ENCODE assay signal across 9 cellular contexts in the genomic region with DNA sequence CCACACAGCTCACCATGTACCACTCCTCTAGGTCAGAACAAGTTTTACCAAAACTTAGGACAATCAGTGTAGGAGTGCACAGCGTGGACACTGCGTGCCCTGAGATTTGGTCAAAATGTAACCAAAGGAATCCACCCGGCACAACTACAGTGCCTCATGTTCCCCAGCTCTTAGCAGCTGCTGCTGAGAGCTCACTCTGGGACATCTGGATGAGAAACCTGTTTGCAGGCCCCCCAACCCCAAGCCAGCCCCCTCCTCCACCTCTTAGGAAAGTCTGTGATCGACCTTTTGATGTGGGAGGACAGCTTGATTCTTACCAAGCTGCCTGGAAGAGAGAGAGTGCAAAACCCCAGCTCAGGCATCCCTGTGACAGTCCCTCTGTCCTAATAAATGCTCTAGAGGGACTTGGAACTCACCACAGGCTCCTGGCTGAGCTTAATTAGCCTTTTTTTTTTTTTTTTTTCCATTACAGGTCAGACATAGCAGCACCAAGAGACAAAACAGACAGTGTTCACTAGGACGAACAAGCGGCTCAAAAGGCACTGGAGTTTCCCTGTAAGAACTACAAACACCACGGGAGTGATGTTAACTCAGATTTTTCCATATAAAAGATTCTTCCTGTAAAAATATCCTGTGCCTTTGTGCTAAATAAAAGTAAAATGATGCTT.
DNase-seq lines count a peak whose midpoint lies in the region; TF ChIP-seq lines count a peak whose summit lies in the region.
"Had no signal": no experiment of that assay in that cellular context is flagged by ENCODE, and none has a peak within 500 bp of the region (broad histone marks: within the 10 kb centered on the region; RNA-seq: fewer than 3 reads in every experiment).

No MANE protein-coding gene starts in this region.

- peak overlapping the region; percentile 81 for H3K9ac ChIP-seq in GM23248

- H3F3A ChIP-seq in GM23248 (ENCODE audit: insufficient read depth), result peaks cover 53% of the 10 kb centered on the region

- no peak for TF ChIP-seq CTCF in adrenal gland (IDR thresholded peaks at IDR 0.05)
- TF ChIP-seq CTCF in right atrium auricular region (IDR thresholded peaks at IDR 0.05), result no peak
- TF ChIP-seq CTCF in GM10266 (IDR thresholded peaks at IDR 0.05; ENCODE audit: control insufficient read depth, insufficient read depth, low read depth, missing control alignments), result no peak

- H3K4me1 ChIP-seq in GM23248 (ENCODE audit: insufficient read depth) (peaks cover 65% of the 10 kb centered on the region), adrenal gland (replicated peaks in 1 of 2) (peaks cover 68 to 80% of the 10 kb centered on the region in 2 donors), right atrium auricular region (peaks cover 0 to 75% of the 10 kb centered on the region in 2 donors)

- peaks cover 48% of the 10 kb centered on the region for H3K79me2 ChIP-seq in GM23248 (ENCODE audit: insufficient read depth)

- peak overlapping the region; percentile 72 for H3K4me3 ChIP-seq in GM23248
- H3K4me3 ChIP-seq in adrenal gland, result peak overlapping the region in 3 of 4 donors; percentile 52 to 66 (median 58)
- H3K4me3 ChIP-seq in right atrium auricular region, result peak overlapping the region; percentile 57 to 69

- H3K9me3 ChIP-seq in GM23248 (ENCODE audit: low read depth), result no peaks in the 10 kb centered on the region
- no peaks in the 10 kb centered on the region for H3K9me3 ChIP-seq in adrenal gland (replicated peaks in 1 of 3)
- H3K9me3 ChIP-seq in right atrium auricular region, result no peaks in the 10 kb centered on the region

- peak overlapping the region; percentile 72 for H2AFZ ChIP-seq in GM23248

- 8% methylated on average over 7 of the region's 7 CpGs for WGBS in GM23248 (ENCODE audit: low coverage in 1 of 2, low lambda C conversion rate in 2 of 2, missing lambda C conversion rate in 2 of 2), 2 experiments
- WGBS in adrenal gland, 4 donors, result 27 to 34% (median 28%) methylated on average over 7 of the region's 7 CpGs

- TF ChIP-seq POLR2A in adrenal gland (IDR thresholded peaks at IDR 0.05), result no peak

- no peaks in the 10 kb centered on the region for H3K9me2 ChIP-seq in GM23248 (ENCODE audit: insufficient read depth)

- H3K27me3 ChIP-seq in GM23248 (replicated peaks; ENCODE audit: insufficient read depth) (no peaks in the 10 kb centered on the region), adrenal gland (no peaks in the 10 kb centered on the region), right atrium auricular region (no peaks in the 10 kb centered on the region)

- peak overlapping the region; percentile 96 for H3K4me2 ChIP-seq in GM23248 (ENCODE audit: unreplicated experiment)

- DNase-seq in GM23248 (peak; percentile 33), adrenal gland (no peak), right atrium auricular region (ENCODE audit: low spot score) (no peak), retina (peak; percentile 58), RKO (ENCODE audit: low spot score) (no peak), GM10266 (ENCODE audit: extremely low spot score) (no peak), GDM1 (lab: John Stamatoyannopoulos, UW) (no peak), RPMI8226 (no peak)
- DNase-seq: T-cell had no signal

- intact Hi-C loops in adrenal gland (cut with DNase I), result no loop called here

- H4K20me1 ChIP-seq in GM23248 (ENCODE audit: insufficient read depth), result no peaks in the 10 kb centered on the region

- in situ Hi-C loops in GM23248 (cut with MboI), result no loop called here

- H3K27ac ChIP-seq in GM23248 (peak overlapping the region; percentile 84), adrenal gland (peak overlapping the region; percentile 73 to 92 (median 78)), right atrium auricular region (peak overlapping the region; percentile 89 to 93)

- H3K36me3 ChIP-seq in GM23248 (ENCODE audit: low read depth) (no peaks in the 10 kb centered on the region), adrenal gland (replicated peaks in 1 of 2) (no peaks in the 10 kb centered on the region), right atrium auricular region (no peaks in the 10 kb centered on the region)

Comparison
In these comparisons a context has a peak if more than half of its experiments do, and no peak if none do; other contexts are left out.
1. DNase-seq: peak in GM23248 (single experiment) and retina (single experiment); none in adrenal gland (0 of 7), right atrium auricular region (single experiment), RKO (single experiment), GM10266 (single experiment), GDM1 (single experiment) and RPMI8226 (single experiment).
2. Peak in every context shown above with its lines, with median percentiles within 50 percentile points of each other: H3K27ac ChIP-seq and H3K4me3 ChIP-seq.